1 cellular context compared by ENCODE assay signal in genomic region chr2:65834657-65835056, GRCh38.
TF ChIP-seq lines count a peak whose summit lies in the region.

No MANE protein-coding gene starts in this region.

TF ChIP-seq in GM23338, 12 proteins besides CTCF, POLR2A, EP300 and RAD21 (continued from another document):
- TF ChIP-seq ZNF462 (CRISPR knock-in tag; IDR thresholded peaks at IDR 0.05) (no peak), POLR2AphosphoS5 (IDR thresholded peaks at IDR 0.05; ENCODE audit: low read depth) (no peak), ZNF331 (CRISPR knock-in tag; IDR thresholded peaks at IDR 0.05; ENCODE audit: low read depth) (no peak), CREB1 (CRISPR knock-in tag; IDR thresholded peaks at IDR 0.05; ENCODE audit: low read depth) (no peak)
